8 cellular contexts compared by ENCODE assay signal in the genomic region with DNA sequence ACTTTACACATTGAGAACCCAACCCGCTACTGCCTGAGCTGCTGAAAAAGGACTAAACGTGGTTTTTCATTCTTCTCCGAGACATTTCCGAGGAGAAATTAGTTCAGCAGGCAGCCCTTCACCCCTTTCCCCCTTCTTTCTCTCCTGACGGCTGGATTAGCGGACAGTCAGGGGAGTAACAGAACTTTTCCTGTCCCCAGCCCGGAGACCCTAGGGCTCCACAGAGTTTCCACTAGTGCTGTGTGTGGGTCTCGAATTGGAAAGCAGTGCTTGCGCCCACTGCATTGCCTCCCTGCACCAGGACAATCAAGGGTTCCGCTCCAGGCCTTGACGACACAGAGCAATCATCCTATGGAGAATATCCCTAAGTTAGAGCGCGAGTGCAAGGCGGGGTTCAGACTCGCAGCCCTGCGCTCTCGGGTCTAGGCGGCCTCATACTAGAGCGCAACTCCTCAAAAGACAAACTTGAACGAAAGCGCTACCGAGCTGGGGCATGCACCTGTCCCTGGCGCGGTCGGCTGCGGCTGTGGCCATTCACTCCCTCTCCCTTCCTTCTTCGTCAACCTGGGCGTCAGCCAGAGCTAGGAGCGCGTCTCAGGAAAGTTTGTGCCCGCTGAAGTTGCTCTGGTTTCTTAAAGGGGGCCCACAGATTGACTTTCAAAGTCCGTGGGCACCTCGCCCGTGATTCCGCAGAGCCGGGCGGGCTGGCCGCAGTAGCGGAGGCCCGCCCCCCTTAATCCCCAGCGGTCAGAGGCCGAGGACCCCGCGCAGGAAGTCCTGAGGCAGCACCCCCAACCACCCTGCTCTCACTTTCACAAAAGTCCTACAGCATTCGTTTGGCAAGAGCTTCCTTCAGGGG. TPM values are rescaled to one million over a fixed set of nuclear protein-coding genes. Genes with fewer than 3 reads are reported as not detected.
DNase-seq lines count a peak whose midpoint lies in the region; ATAC-seq and TF ChIP-seq lines count a peak whose summit lies in the region.

No MANE protein-coding gene starts in this region.

- H3K4me3 ChIP-seq in KMS-11 (IDR thresholded peaks at IDR 0.05; ENCODE audit: insufficient read depth, low read depth, low read length) = no peak overlapping the region
- H3K4me3 ChIP-seq in ectodermal cell (ENCODE audit: insufficient read depth, low read depth, low read length) = peak overlapping the region; percentile 36
- H3K4me3 ChIP-seq in mucosa of descending colon = peak overlapping the region; percentile 9

- H3K79me2 ChIP-seq in KMS-11 (ENCODE audit: insufficient read depth, low read depth) = no peaks in the 10 kb centered on the region

- H3K9me3 ChIP-seq in ectodermal cell (ENCODE audit: control insufficient read depth, low read length) (no peaks in the 10 kb centered on the region), mucosa of descending colon (no peaks in the 10 kb centered on the region)

- H4K20me1 ChIP-seq in KMS-11 (ENCODE audit: insufficient read depth) = no peaks in the 10 kb centered on the region

- H3K9ac ChIP-seq in KMS-11 = peak overlapping the region; percentile 50; the same call in 1 of the 2 replicates

- H2AFZ ChIP-seq in KMS-11 (ENCODE audit: low read depth) = peak overlapping the region; percentile 93

- H3K27me3 ChIP-seq in KMS-11 (ENCODE audit: insufficient read depth, low read depth) (no peaks in the 10 kb centered on the region; the same call in 1 of the 2 replicates), ectodermal cell (ENCODE audit: control insufficient read depth, insufficient read depth, low read length, poor library complexity, severe bottlenecking) (peaks cover 99% of the 10 kb centered on the region)

- no peak for TF ChIP-seq CTCF in KMS-11 (conservative IDR thresholded peaks at IDR 0.05; ENCODE audit: low read depth, low read length)
- TF ChIP-seq CTCF in mucosa of descending colon (IDR thresholded peaks at IDR 0.05) = no peak

- peak; percentile 57 for ATAC-seq in mucosa of descending colon

- WGBS in ectodermal cell, 2 experiments = 2% methylated on average over 45 of the region's 45 CpGs

- intact Hi-C loops in mucosa of descending colon (cut with DNase I, micrococcal nuclease) = loop anchor here in 1 of 2 donors (10.0 kb wide), 2 partner anchors 373 to 843 kb away; no protein-coding TSS in a partner anchor

- DNase-seq in AG08396 (ENCODE audit: low spot score) (peak; percentile 52), mucosa of descending colon (peak in 2 of 3 donors; percentile 51 to 56), DMS114 treated with DMSO at 0.1 percent for 48 hours (lab: John Stamatoyannopoulos, UW; ENCODE audit: unreplicated experiment) (no peak)
- no peak for DNase-seq in effector CD8-positive, alpha-beta T cell (lab: John Stamatoyannopoulos, UW)
- no peak for DNase-seq in stimulated activated CD4-positive, alpha-beta T cell treated with anti-CD3 and anti-CD28 coated beads, Interleukin-15, amount 100 ng/mL, for 24 hours
- no peak for DNase-seq in stimulated activated CD4-positive, alpha-beta T cell treated with anti-CD3 and anti-CD28 coated beads, Interleukin-4, amount 100 ng/mL, for 4 hours

- H3K27ac ChIP-seq in KMS-11 (peak overlapping the region; percentile 12; the same call in 1 of the 2 replicates), ectodermal cell (ENCODE audit: insufficient read depth, low read depth, low read length, poor library complexity, severe bottlenecking) (no peak overlapping the region)

- H3K4me2 ChIP-seq in KMS-11 = peak overlapping the region; percentile 79

- H3K36me3 ChIP-seq in KMS-11 (ENCODE audit: insufficient read depth) = no peaks in the 10 kb centered on the region
- no peaks in the 10 kb centered on the region for H3K36me3 ChIP-seq in ectodermal cell (ENCODE audit: control insufficient read depth, insufficient read depth, low read length)
- H3K36me3 ChIP-seq in mucosa of descending colon (ENCODE audit: low read depth) = no peaks in the 10 kb centered on the region

- H3K4me1 ChIP-seq in KMS-11 (ENCODE audit: low read depth, poor library complexity, severe bottlenecking) (peaks cover 7% of the 10 kb centered on the region), ectodermal cell (ENCODE audit: control insufficient read depth, insufficient read depth, low read length) (peaks cover 31% of the 10 kb centered on the region), mucosa of descending colon (ENCODE audit: low read depth) (peaks cover 6% of the 10 kb centered on the region)

RNA-seq across cellular contexts. Expression of gene OSR1, which starts 0.8 kb away (rescaled TPM):
- polyA plus RNA-seq in ectodermal cell (2013, experiment 1 of 4) = 0.96 TPM
- 0.36 TPM for polyA plus RNA-seq in ectodermal cell (2013, experiment 2 of 4)
- 0.48 TPM for polyA plus RNA-seq in ectodermal cell (2013, experiment 3 of 4)
- 0.53 TPM for polyA plus RNA-seq in ectodermal cell (2013, experiment 4 of 4)
- 10 to 100 TPM in 1 of 3 donors, 1 to 10 TPM in 1, under 1 TPM in 1; 0.69 to 15.8 (median 8.1) TPM for total RNA-seq in mucosa of descending colon

Comparison
In these comparisons a context has a peak if more than half of its experiments do, and no peak if none do; other contexts are left out.
1. DNase-seq: peak in AG08396 (single experiment) and mucosa of descending colon (2 of 3); none in effector CD8-positive, alpha-beta T cell (single experiment), DMS114 treated with DMSO at 0.1 percent for 48 hours (single experiment), stimulated activated CD4-positive, alpha-beta T cell treated with anti-CD3 and anti-CD28 coated beads, Interleukin-15, amount 100 ng/mL, for 24 hours (single experiment) and stimulated activated CD4-positive, alpha-beta T cell treated with anti-CD3 and anti-CD28 coated beads, Interleukin-4, amount 100 ng/mL, for 4 hours (0 of 2).